ENCODE assay signal across 27 cellular contexts in genomic region chr21:42794551-42794950, GRCh38.
"Had no signal": no experiment of that assay in that cellular context is flagged by ENCODE, and none has a peak within 500 bp of the region (broad histone marks: within the 10 kb centered on the region; RNA-seq: fewer than 3 reads in every experiment).

No MANE protein-coding gene starts in this region.

- H3K27ac ChIP-seq: ascending aorta, body of pancreas had no signal

- H3K4me1 ChIP-seq: ascending aorta, body of pancreas had no signal

- DNase-seq: activated B cell treated with CpG ODN at 0.5 μM for 24 hours; activated CD4-positive, alpha-beta T cell treated with anti-CD3 and anti-CD28 coated beads for 1 hour; activated CD4-positive, alpha-beta T cell treated with anti-CD3 and anti-CD28 coated beads, Interleukin-2, amount 10 ng/mL, durations not matched to agents 24 days and 14 days; activated CD4-positive, alpha-beta T cell treated with anti-CD3 and anti-CD28 coated beads, Interleukin-2, amount 50 U/mL, for 48 hours; activated CD8-positive, alpha-beta memory T cell treated with anti-CD3 and anti-CD28 coated beads, Interleukin-2, amount 10 ng/mL, durations not matched to agents 7 days and 5 days; activated effector memory CD4-positive, alpha-beta T cell treated with Interleukin-2 at 50 U/mL for 16 hours; activated naive CD4-positive, alpha-beta T cell; activated naive CD8-positive, alpha-beta T cell treated with anti-CD3 and anti-CD28 coated beads, Interleukin-2, amount 50 U/mL, for 24 hours; activated T-cell treated with anti-CD3 and anti-CD28 coated beads, Interleukin-2, amount 50 U/mL, for 24 hours; amniotic stem cell; body of pancreas; central memory CD4-positive, alpha-beta T cell; Karpas-422; MM.1S; NCI-H1105; NCI-H1930; NCI-H2171; NCI-H2227 treated with DMSO at 0.1 percent for 48 hours; NCI-H510A; NCI-H526 treated with DMSO at 0.1 percent for 48 hours; NCI-H82; SIG-M5; T-helper 17 cell; T-helper 9 cell had no signal

- H3K9me3 Mint-ChIP-seq: activated B cell treated with CpG ODN at 0.5 μM for 24 hours; activated CD4-positive, alpha-beta T cell treated with anti-CD3 and anti-CD28 coated beads, Interleukin-2, amount 10 ng/mL, durations not matched to agents 24 days and 14 days; activated naive CD4-positive, alpha-beta T cell treated with anti-CD3 and anti-CD28 coated beads, Interleukin-2, amount 50 U/mL, for 24 hours; activated naive CD8-positive, alpha-beta T cell treated with anti-CD3 and anti-CD28 coated beads, Interleukin-2, amount 50 U/mL, for 24 hours; activated T-cell treated with anti-CD3 and anti-CD28 coated beads, Interleukin-2, amount 50 U/mL, for 24 hours; activated T-helper 1 cell treated with anti-CD3 and anti-CD28 coated beads, Interleukin-12 subunit alpha, Interleukin-12 subunit beta, Interleukin-2, Interleukin-4 antibody, amounts not matched to agents 30 ng/mL and 10 ng/mL and 1 ng/mL, durations not matched to agents 14 hours and 24 hours and 36 hours had no signal

- H3K4me3 ChIP-seq: ascending aorta, body of pancreas had no signal

- H3K36me3 Mint-ChIP-seq: activated naive CD4-positive, alpha-beta T cell treated with anti-CD3 and anti-CD28 coated beads, Interleukin-2, amount 50 U/mL, for 24 hours had no signal

- H3K27me3 Mint-ChIP-seq: activated naive CD4-positive, alpha-beta T cell treated with anti-CD3 and anti-CD28 coated beads, Interleukin-2, amount 50 U/mL, for 24 hours; activated naive CD8-positive, alpha-beta T cell treated with anti-CD3 and anti-CD28 coated beads, Interleukin-2, amount 50 U/mL, for 24 hours; activated T-cell treated with anti-CD3 and anti-CD28 coated beads, Interleukin-2, amount 50 U/mL, for 24 hours had no signal

- H3K27ac Mint-ChIP-seq: activated B cell treated with CpG ODN at 0.5 μM for 24 hours; activated CD4-positive, alpha-beta T cell treated with anti-CD3 and anti-CD28 coated beads, Interleukin-2, amount 10 ng/mL, durations not matched to agents 24 days and 14 days; activated CD8-positive, alpha-beta memory T cell treated with anti-CD3 and anti-CD28 coated beads, Interleukin-2, amount 10 ng/mL, durations not matched to agents 7 days and 5 days; activated naive CD4-positive, alpha-beta T cell treated with anti-CD3 and anti-CD28 coated beads, Interleukin-2, amount 50 U/mL, for 24 hours; activated naive CD8-positive, alpha-beta T cell treated with anti-CD3 and anti-CD28 coated beads, Interleukin-2, amount 50 U/mL, for 24 hours; activated T-cell treated with anti-CD3 and anti-CD28 coated beads, Interleukin-2, amount 50 U/mL, for 24 hours; activated T-helper 1 cell treated with anti-CD3 and anti-CD28 coated beads, Interleukin-12 subunit alpha, Interleukin-12 subunit beta, Interleukin-2, Interleukin-4 antibody, amounts not matched to agents 30 ng/mL and 10 ng/mL and 1 ng/mL, durations not matched to agents 14 hours and 24 hours and 36 hours; T-helper 17 cell had no signal

- H3K36me3 ChIP-seq: ascending aorta had no signal

- H3K9me3 ChIP-seq: ascending aorta, body of pancreas had no signal

- H3K27me3 ChIP-seq: ascending aorta had no signal

- ATAC-seq: activated CD8-positive, alpha-beta memory T cell treated with anti-CD3 and anti-CD28 coated beads, Interleukin-2, amount 10 ng/mL, durations not matched to agents 7 days and 5 days; activated naive CD8-positive, alpha-beta T cell treated with anti-CD3 and anti-CD28 coated beads, Interleukin-2, amount 50 U/mL, for 24 hours; body of pancreas; T-helper 17 cell had no signal

- H3K4me3 Mint-ChIP-seq: activated B cell treated with CpG ODN at 0.5 μM for 24 hours; activated CD4-positive, alpha-beta T cell treated with anti-CD3 and anti-CD28 coated beads, Interleukin-2, amount 10 ng/mL, durations not matched to agents 24 days and 14 days; activated CD8-positive, alpha-beta memory T cell treated with anti-CD3 and anti-CD28 coated beads, Interleukin-2, amount 10 ng/mL, durations not matched to agents 7 days and 5 days; activated naive CD4-positive, alpha-beta T cell treated with anti-CD3 and anti-CD28 coated beads, Interleukin-2, amount 50 U/mL, for 24 hours; activated naive CD8-positive, alpha-beta T cell treated with anti-CD3 and anti-CD28 coated beads, Interleukin-2, amount 50 U/mL, for 24 hours; activated T-cell treated with anti-CD3 and anti-CD28 coated beads, Interleukin-2, amount 50 U/mL, for 24 hours; activated T-helper 1 cell treated with anti-CD3 and anti-CD28 coated beads, Interleukin-12 subunit alpha, Interleukin-12 subunit beta, Interleukin-2, Interleukin-4 antibody, amounts not matched to agents 30 ng/mL and 10 ng/mL and 1 ng/mL, durations not matched to agents 14 hours and 24 hours and 36 hours; T-helper 17 cell had no signal
